ENCODE assay signal across 12 cellular contexts in the genomic region with DNA sequence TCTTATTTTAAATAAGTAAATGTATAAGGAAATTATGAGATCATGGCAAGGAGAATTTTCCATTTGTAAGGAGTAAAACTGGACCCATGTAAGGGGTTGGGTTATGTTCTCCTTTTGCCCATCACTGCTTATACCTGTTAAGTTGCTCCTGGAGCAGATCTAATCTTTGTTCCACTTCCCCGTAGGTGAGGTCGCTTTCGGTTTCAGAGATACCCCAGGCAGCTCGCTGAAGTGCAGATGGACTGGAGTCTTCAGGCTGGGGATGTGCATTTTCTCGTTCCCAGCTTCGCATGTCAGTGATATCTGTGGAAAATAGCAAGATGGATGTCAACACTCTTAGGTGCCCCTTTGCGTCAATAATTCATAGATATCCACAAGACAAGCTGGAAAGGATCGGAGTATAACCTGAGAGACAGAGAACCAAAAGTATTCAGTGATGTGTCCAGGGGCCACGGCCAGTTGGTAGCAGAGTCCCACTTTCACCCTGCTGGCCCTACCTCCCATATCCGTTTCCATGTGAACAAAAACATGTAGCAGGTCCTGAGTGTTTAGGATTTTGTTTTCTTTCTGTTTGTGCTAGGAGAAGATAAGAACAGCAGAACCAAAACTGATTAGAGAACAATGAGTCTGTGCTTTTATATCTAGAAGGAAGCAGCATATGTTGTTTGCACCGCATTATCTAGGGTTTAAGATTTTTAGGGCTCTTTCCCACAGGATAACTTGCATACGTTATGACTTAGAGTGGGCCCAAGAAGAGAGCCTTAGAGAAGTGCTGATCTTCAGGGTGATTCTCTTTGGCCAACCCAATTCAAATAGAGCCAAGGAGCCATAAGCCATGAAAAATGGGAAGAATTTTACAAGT. TPM values are rescaled to one million over a fixed set of nuclear protein-coding genes. Genes with fewer than 3 reads are reported as not detected.
A peak's percentile ranks its signal among the peaks of the same experiment; 100 is the strongest.
DNase-seq lines count a peak whose midpoint lies in the region; ATAC-seq and TF ChIP-seq lines count a peak whose summit lies in the region.
"Had no signal": no experiment of that assay in that cellular context is flagged by ENCODE, and none has a peak within 500 bp of the region (broad histone marks: within the 10 kb centered on the region; RNA-seq: fewer than 3 reads in every experiment).

No MANE protein-coding gene starts in this region.

- DNase-seq in left lobe of liver (ENCODE audit: low spot score): no peak
- no peak for DNase-seq in omental fat pad (ENCODE audit: low spot score)
- DNase-seq in NCI-H774 (lab: John Stamatoyannopoulos, UW): no peak
- DNase-seq: NCI-H187, nephron progenitor cell, PC-3 had no signal

- ATAC-seq in GM18498 (IDR thresholded peaks at IDR 0.05; ENCODE audit: unreplicated experiment) (peak; percentile 82), GM19324 (IDR thresholded peaks at IDR 0.05; ENCODE audit: low FRiP score, unreplicated experiment) (peak; percentile 70), HG03432 (IDR thresholded peaks at IDR 0.05; ENCODE audit: unreplicated experiment) (peak; percentile 48), left lobe of liver (peak; percentile 52), omental fat pad (ENCODE audit: low FRiP score) (no peak), GM21825 (IDR thresholded peaks at IDR 0.05; ENCODE audit: unreplicated experiment) (no peak)
- ATAC-seq: activated T-helper 17 cell treated with anti-CD3 and anti-CD28 coated beads, Interleukin-2, amount 50 U/mL, for 72 hours; PC-3; WTC11 had no signal

- no peak for TF ChIP-seq CTCF in omental fat pad (IDR thresholded peaks at IDR 0.05)

RNA-seq across cellular contexts. Expression of a gene that starts 36.0 kb away (rescaled TPM):
- total RNA-seq in left lobe of liver (7.3 TPM), omental fat pad (10 to 100 TPM; 32.4 to 55.6 (median 46.7) TPM)

Comparison
In these comparisons a context has a peak if more than half of its experiments do, and no peak if none do; other contexts are left out.
1. ATAC-seq: peak in GM18498 (single experiment), GM19324 (single experiment), HG03432 (single experiment) and left lobe of liver (single experiment); none in omental fat pad (single experiment) and GM21825 (single experiment).